10 cellular contexts compared by ENCODE assay signal in the genomic region with DNA sequence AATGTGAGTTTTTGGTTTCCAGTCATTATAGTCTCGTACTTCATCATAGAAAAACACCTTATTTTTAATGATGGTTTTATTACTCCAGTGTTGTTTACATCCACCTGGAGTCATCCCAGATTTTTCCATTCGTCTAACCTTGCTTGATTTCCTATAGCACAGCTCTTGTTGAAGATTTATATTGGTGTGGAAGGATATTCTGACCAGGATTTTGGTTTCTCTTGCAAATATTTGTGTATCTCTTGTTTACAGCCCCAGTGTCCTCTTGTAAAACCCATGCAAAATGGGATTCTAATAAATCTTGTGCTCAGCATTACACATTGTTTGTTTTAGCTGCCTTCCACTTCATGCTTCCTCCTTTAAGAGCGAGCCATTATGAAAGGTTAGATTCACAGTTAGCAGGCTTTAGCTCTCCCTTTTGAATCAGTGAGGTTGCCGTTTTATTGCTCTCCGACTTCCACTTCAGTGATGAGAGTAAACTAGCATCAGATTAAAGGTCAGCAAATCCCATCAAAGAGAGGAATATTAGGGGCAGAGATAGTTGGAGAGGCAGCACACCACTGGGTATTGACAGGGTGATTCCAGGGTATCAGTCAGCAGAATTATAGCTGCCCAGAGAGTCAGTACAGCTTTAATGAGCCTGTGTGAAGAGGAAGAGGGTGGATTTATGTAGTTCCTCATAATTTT.
DNase-seq lines count a peak whose midpoint lies in the region; ATAC-seq and TF ChIP-seq lines count a peak whose summit lies in the region.
"Had no signal": no experiment of that assay in that cellular context is flagged by ENCODE, and none has a peak within 500 bp of the region (broad histone marks: within the 10 kb centered on the region; RNA-seq: fewer than 3 reads in every experiment).

No MANE protein-coding gene starts in this region.

- POLR2A ChIA-PET in HEK293T (lab: Yijun Ruan, JAX) = interaction anchor here (0.7 to 1.3 kb wide), 3 partner anchors 10 to 431 kb away, joined by 3 read pairs; no protein-coding TSS in a partner anchor

- TF ChIP-seq POLR2A in sigmoid colon (IDR thresholded peaks at IDR 0.05) (no peak), adrenal gland (IDR thresholded peaks at IDR 0.05) (no peak)

- WGBS in sigmoid colon, 2 donors = 8 to 45% methylated on average over 5 of the region's 5 CpGs
- WGBS in adrenal gland, 4 donors = 63 to 70% (median 68%) methylated on average over 5 of the region's 5 CpGs

- peak overlapping the region in 3 of 4 donors; percentile 41 to 58 (median 53) for H3K27ac ChIP-seq in sigmoid colon
- peak overlapping the region in 2 of 5 donors; percentile 28 to 36 for H3K27ac ChIP-seq in adrenal gland

- CTCF ChIA-PET in HEK293T (lab: Yijun Ruan, JAX) = interaction anchor here (0.6 kb wide), 2 partner anchors 11 to 227 kb away, joined by 3 read pairs; no protein-coding TSS in a partner anchor

- H3K4me1 ChIP-seq in sigmoid colon (peaks cover 0 to 81% (median 52%) of the 10 kb centered on the region in 4 donors), adrenal gland (replicated peaks in 1 of 2) (peaks cover 0 to 33% of the 10 kb centered on the region in 2 donors)

- intact Hi-C loops in sigmoid colon (cut with DNase I) = no loop called here
- intact Hi-C loops in adrenal gland (cut with DNase I) = no loop called here

- H3K27me3 ChIP-seq in sigmoid colon = no peaks in the 10 kb centered on the region
- H3K27me3 ChIP-seq in adrenal gland = no peaks in the 10 kb centered on the region

- ATAC-seq in GM21515 (IDR thresholded peaks at IDR 0.05; ENCODE audit: unreplicated experiment) = no peak
- ATAC-seq: K562 had no signal

- H3K36me3 ChIP-seq in sigmoid colon (no peaks in the 10 kb centered on the region), adrenal gland (replicated peaks in 1 of 2) (no peaks in the 10 kb centered on the region)

- TF ChIP-seq CTCF in choroid plexus epithelial cell (conservative IDR thresholded peaks at IDR 0.05; ENCODE audit: low read depth, low read length) (no peak), sigmoid colon (IDR thresholded peaks at IDR 0.05) (no peak), adrenal gland (IDR thresholded peaks at IDR 0.05) (no peak)

- peak overlapping the region; percentile 3 for H3K4me3 ChIP-seq in choroid plexus epithelial cell (ENCODE audit: low read depth, low read length)
- H3K4me3 ChIP-seq in sigmoid colon = peak overlapping the region in 1 of 4 donors; percentile 3
- H3K4me3 ChIP-seq in adrenal gland = no peak overlapping the region
- H3K4me3 ChIP-seq: K562 had no signal

- TF ChIP-seq EP300 in sigmoid colon (IDR thresholded peaks at IDR 0.05) = no peak

- H3K9me3 ChIP-seq in sigmoid colon = no peaks in the 10 kb centered on the region
- no peaks in the 10 kb centered on the region for H3K9me3 ChIP-seq in adrenal gland (replicated peaks in 1 of 3)

- DNase-seq in HEK293T (ENCODE audit: extremely low spot score) = peak; percentile 29
- DNase-seq in NCI-H2196 treated with DMSO at 0.1 percent for 48 hours (lab: John Stamatoyannopoulos, UW; ENCODE audit: unreplicated experiment) = peak; percentile 76
- peak; percentile 26 for DNase-seq in choroid plexus epithelial cell (ENCODE audit: low read depth)
- no peak for DNase-seq in sigmoid colon
- DNase-seq in GM03348 (ENCODE audit: low spot score) = no peak
- DNase-seq in NCI-H446 treated with DMSO at 0.1 percent for 48 hours (lab: John Stamatoyannopoulos, UW) = no peak
- no peak for DNase-seq in adrenal gland
- DNase-seq: posterior cingulate gyrus had no signal

TF ChIP-seq in HEK293T, 16 proteins besides CTCF, POLR2A, EP300 and RAD21:
- TF ChIP-seq, protein P1, sequence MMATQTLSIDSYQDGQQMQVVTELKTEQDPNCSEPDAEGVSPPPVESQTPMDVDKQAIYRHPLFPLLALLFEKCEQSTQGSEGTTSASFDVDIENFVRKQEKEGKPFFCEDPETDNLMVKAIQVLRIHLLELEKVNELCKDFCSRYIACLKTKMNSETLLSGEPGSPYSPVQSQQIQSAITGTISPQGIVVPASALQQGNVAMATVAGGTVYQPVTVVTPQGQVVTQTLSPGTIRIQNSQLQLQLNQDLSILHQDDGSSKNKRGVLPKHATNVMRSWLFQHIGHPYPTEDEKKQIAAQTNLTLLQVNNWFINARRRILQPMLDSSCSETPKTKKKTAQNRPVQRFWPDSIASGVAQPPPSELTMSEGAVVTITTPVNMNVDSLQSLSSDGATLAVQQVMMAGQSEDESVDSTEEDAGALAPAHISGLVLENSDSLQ (IDR thresholded peaks at IDR 0.05) = peak; percentile 90
- peak; percentile 73; the same call in 1 of the 2 replicates for TF ChIP-seq FOXA1 (IDR thresholded peaks at IDR 0.05)
- 0 out of 2 replicates have a peak, but pooled peaks have one; percentile 54 for TF ChIP-seq ARNT (IDR thresholded peaks at IDR 0.05)
- TF ChIP-seq BHLHE40 (IDR thresholded peaks at IDR 0.05; ENCODE audit: borderline replicate concordance) = no peak
- no peak for TF ChIP-seq TARDBP (IDR thresholded peaks at IDR 0.05)
- 0 out of 2 replicates have a peak, but pooled peaks have one; percentile 32 for TF ChIP-seq ZNF384 (IDR thresholded peaks at IDR 0.05)
- peak; percentile 94; the same call in 1 of the 2 replicates for TF ChIP-seq CTBP1 (IDR thresholded peaks at IDR 0.05; ENCODE audit: borderline replicate concordance)
- TF ChIP-seq LEF1 (IDR thresholded peaks at IDR 0.05; ENCODE audit: borderline replicate concordance) = no peak
- TF ChIP-seq FOXK2 (IDR thresholded peaks at IDR 0.05) = peak; percentile 78; the same call in 1 of the 2 replicates

Comparison
In these comparisons a context has a peak if more than half of its experiments do, and no peak if none do; other contexts are left out.
1. DNase-seq: peak in HEK293T (single experiment), NCI-H2196 treated with DMSO at 0.1 percent for 48 hours (single experiment) and choroid plexus epithelial cell (single experiment); none in sigmoid colon (single experiment), GM03348 (single experiment), NCI-H446 treated with DMSO at 0.1 percent for 48 hours (single experiment) and adrenal gland (0 of 7).